18 cellular contexts compared by ENCODE assay signal in the genomic region with DNA sequence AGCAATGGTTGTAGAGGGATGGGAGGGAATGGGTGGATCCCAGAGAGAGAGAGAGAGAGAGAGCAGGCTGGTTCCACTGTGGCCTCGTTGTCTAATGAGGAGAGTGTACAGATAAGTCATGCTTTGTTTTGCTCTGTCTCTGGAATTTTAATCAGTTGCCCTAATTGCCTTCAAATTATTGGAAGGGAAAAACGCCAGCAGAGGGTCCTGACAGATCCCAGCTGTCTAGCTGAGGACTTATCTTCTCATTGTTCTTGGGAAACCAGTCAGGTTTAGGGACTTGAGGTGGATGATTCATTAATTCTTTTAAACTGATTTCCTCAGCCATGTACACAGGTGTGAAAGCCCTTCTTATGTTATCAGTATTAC. TPM values are rescaled to one million over a fixed set of nuclear protein-coding genes. Genes with fewer than 3 reads are reported as not detected.
DNase-seq lines count a peak whose midpoint lies in the region; ATAC-seq lines count a peak whose summit lies in the region.
"Had no signal": no experiment of that assay in that cellular context is flagged by ENCODE, and none has a peak within 500 bp of the region (broad histone marks: within the 10 kb centered on the region; RNA-seq: fewer than 3 reads in every experiment).

No MANE protein-coding gene starts in this region.

- H3K27ac Mint-ChIP-seq in stimulated activated effector memory CD8-positive, alpha-beta T cell treated with anti-CD3 and anti-CD28 coated beads, Interleukin-12 subunit alpha, Interleukin-12 subunit beta, amount 100 ng/mL, for 72 hours, result peak overlapping the region; percentile 38

- H3K4me1 Mint-ChIP-seq in stimulated activated effector memory CD8-positive, alpha-beta T cell treated with anti-CD3 and anti-CD28 coated beads, Interleukin-12 subunit alpha, Interleukin-12 subunit beta, amount 100 ng/mL, for 72 hours, result peaks cover 62% of the 10 kb centered on the region

- ATAC-seq in stimulated activated effector memory CD8-positive, alpha-beta T cell treated with anti-CD3 and anti-CD28 coated beads, Interleukin-12 subunit alpha, Interleukin-12 subunit beta, amount 100 ng/mL, for 72 hours, result no peak
- no peak for ATAC-seq in GM18502 (IDR thresholded peaks at IDR 0.05; ENCODE audit: poor library complexity, unreplicated experiment)
- ATAC-seq: A549, Right ventricle myocardium inferior had no signal

- no peaks in the 10 kb centered on the region for H3K9me3 Mint-ChIP-seq in stimulated activated effector memory CD8-positive, alpha-beta T cell treated with anti-CD3 and anti-CD28 coated beads, Interleukin-12 subunit alpha, Interleukin-12 subunit beta, amount 100 ng/mL, for 72 hours
- H3K9me3 Mint-ChIP-seq: neural crest cell had no signal

- peaks cover 56% of the 10 kb centered on the region for H3K36me3 Mint-ChIP-seq in stimulated activated effector memory CD8-positive, alpha-beta T cell treated with anti-CD3 and anti-CD28 coated beads, Interleukin-12 subunit alpha, Interleukin-12 subunit beta, amount 100 ng/mL, for 72 hours

- DNase-seq in NCI-H2171 treated with DMSO at 0.1 percent for 48 hours (lab: John Stamatoyannopoulos, UW) (peak; percentile 47), NCI-H2171 (lab: John Stamatoyannopoulos, UW) (no peak), SK-N-DZ (ENCODE audit: low spot score) (peak; percentile 47), foreskin melanocyte (peak; percentile 73)
- no peak for DNase-seq in stimulated activated effector memory CD8-positive, alpha-beta T cell treated with anti-CD3 and anti-CD28 coated beads, Interleukin-12 subunit alpha, Interleukin-12 subunit beta, amount 100 ng/mL, for 72 hours (ENCODE audit: low spot score in 2 of 2)
- no peak for DNase-seq in activated naive CD4-positive, alpha-beta T cell (lab: John Stamatoyannopoulos, UW)
- no peak for DNase-seq in activated CD8-positive, alpha-beta memory T cell treated with anti-CD3 and anti-CD28 coated beads, Interleukin-2, amount 50 U/mL, for 48 hours
- DNase-seq: activated CD4-positive, alpha-beta T cell treated with anti-CD3 and anti-CD28 coated beads, Interleukin-2, amount 50 U/mL, for 48 hours; activated naive CD4-positive, alpha-beta T cell treated with Interleukin-2 at 50 U/mL for 16 hours; central memory CD4-positive, alpha-beta T cell; DMS153; NCI-H748 treated with DMSO at 0.1 percent for 48 hours; small intestine; T-helper 9 cell had no signal

- no peak overlapping the region for H3K4me3 Mint-ChIP-seq in stimulated activated effector memory CD8-positive, alpha-beta T cell treated with anti-CD3 and anti-CD28 coated beads, Interleukin-12 subunit alpha, Interleukin-12 subunit beta, amount 100 ng/mL, for 72 hours
- H3K4me3 Mint-ChIP-seq: neural crest cell had no signal

RNA-seq across cellular contexts. Expression of a gene that starts 58.5 kb away (rescaled TPM):
- 30.0 and 30.5 TPM in 2 replicates for polyA plus RNA-seq in SK-N-DZ (2014; cell fraction: cytosol; rRNA removed)
- polyA plus RNA-seq in SK-N-DZ (2014; cell fraction: nucleus; rRNA removed), result 26.6 and 30.4 TPM in 2 replicates

Comparison
In these comparisons a context has a peak if more than half of its experiments do, and no peak if none do; other contexts are left out.
1. DNase-seq: peak in NCI-H2171 treated with DMSO at 0.1 percent for 48 hours (single experiment), SK-N-DZ (single experiment) and foreskin melanocyte (single experiment); none in NCI-H2171 (single experiment), stimulated activated effector memory CD8-positive, alpha-beta T cell treated with anti-CD3 and anti-CD28 coated beads, Interleukin-12 subunit alpha, Interleukin-12 subunit beta, amount 100 ng/mL, for 72 hours (0 of 2), activated naive CD4-positive, alpha-beta T cell (0 of 4) and activated CD8-positive, alpha-beta memory T cell treated with anti-CD3 and anti-CD28 coated beads, Interleukin-2, amount 50 U/mL, for 48 hours (single experiment).